Comparison of ENCODE assay signal across 26 cellular contexts in the genomic region with DNA sequence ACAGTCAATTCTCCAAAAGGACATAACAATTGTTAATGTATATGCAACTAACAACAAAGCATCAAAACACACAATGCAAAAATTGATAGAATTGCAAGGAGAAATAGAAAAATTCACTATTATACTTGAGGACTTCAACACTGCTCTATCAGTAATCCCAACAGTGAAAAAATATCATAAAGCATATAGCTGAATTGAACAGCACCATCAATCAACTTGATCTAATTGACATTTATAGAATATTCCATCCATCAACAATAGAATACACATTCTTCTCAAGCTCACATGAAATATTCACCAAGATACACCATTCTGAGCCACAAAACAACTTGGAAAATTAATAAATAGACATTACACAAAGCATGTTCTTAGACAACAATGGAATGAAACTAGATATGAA.
"Had no signal": no experiment of that assay in that cellular context is flagged by ENCODE, and none has a peak within 500 bp of the region (broad histone marks: within the 10 kb centered on the region; RNA-seq: fewer than 3 reads in every experiment).

No MANE protein-coding gene starts in this region.

- DNase-seq: stimulated activated CD4-positive, alpha-beta T cell treated with anti-CD3 and anti-CD28 coated beads, Interleukin-2, amount 100 ng/mL, for 48 hours; stimulated activated CD4-positive, alpha-beta T cell treated with anti-CD3 and anti-CD28 coated beads, Interleukin-4, amount 100 ng/mL, for 1 hour; stimulated activated CD4-positive, alpha-beta T cell treated with anti-CD3 and anti-CD28 coated beads, Interleukin-4, amount 100 ng/mL, for 24 hours; stimulated activated CD4-positive, alpha-beta T cell treated with anti-CD3 and anti-CD28 coated beads, Interleukin-4, amount 100 ng/mL, for 4 hours; stimulated activated CD8-positive, alpha-beta memory T cell treated with anti-CD3 and anti-CD28 coated beads, Interleukin-4, amount 100 ng/mL, for 48 hours; stimulated activated naive B cell treated with anti-CD40 and anti-IgM and Interleukin-4, amounts not matched to agents 10 μg/mL and 1 μg/mL and 100 μg/mL, for 72 hours; stimulated activated naive CD4-positive, alpha-beta T cell treated with Interleukin-2 at 50 U/mL for 16 hours; stimulated activated naive CD8-positive, alpha-beta T cell treated with anti-CD3 and anti-CD28 coated beads, Interleukin-15, amount 100 ng/mL, for 72 hours; stimulated activated naive CD8-positive, alpha-beta T cell treated with anti-CD3 and anti-CD28 coated beads, Interleukin-15, Interleukin-2, amounts not matched to agents 100 U/mL and 50 U/mL, for 24 hours; stomach; substantia nigra; testis; thyroid gland; tibial artery; transverse colon; trophoblast cell; upper lobe of left lung; upper lobe of right lung; uterus had no signal

- H3K4me3 ChIP-seq: stomach, suprapubic skin, testis, thoracic aorta, thyroid gland, tibial artery, tibial nerve, transverse colon, upper lobe of left lung, upper lobe of right lung, uterus, vagina had no signal

- ATAC-seq: stimulated activated effector memory CD8-positive, alpha-beta T cell treated with anti-CD3 and anti-CD28 coated beads, Interleukin-12 subunit alpha, Interleukin-12 subunit beta, amount 100 ng/mL, for 72 hours; stimulated activated memory B cell treated with anti-CD40 and anti-IgM and Interleukin-4, amounts not matched to agents 10 μg/mL and 1 μg/mL and 100 μg/mL, for 72 hours; stimulated activated naive B cell treated with anti-CD40 and anti-IgM and Interleukin-4, amounts not matched to agents 10 μg/mL and 1 μg/mL and 100 μg/mL, for 72 hours; stimulated activated naive CD8-positive, alpha-beta T cell treated with anti-CD3 and anti-CD28 coated beads, Interleukin-15, amount 100 ng/mL, for 72 hours; stimulated activated naive CD8-positive, alpha-beta T cell treated with anti-CD3 and anti-CD28 coated beads, Interleukin-15, Interleukin-2, amounts not matched to agents 100 U/mL and 50 U/mL, for 24 hours; upper lobe of right lung had no signal

- H3K4me1 ChIP-seq: stomach, suprapubic skin, testis, thyroid gland, tibial artery, tibial nerve, transverse colon, upper lobe of left lung, upper lobe of right lung, uterus, vagina had no signal

- FAIRE-seq: urothelium cell line had no signal

- H3K36me3 ChIP-seq: stomach, suprapubic skin, thoracic aorta, thyroid gland, tibial artery, tibial nerve, transverse colon, upper lobe of left lung, upper lobe of right lung, uterus, vagina had no signal

- H3K27me3 ChIP-seq: stomach, suprapubic skin, testis, thyroid gland, tibial artery, tibial nerve, transverse colon, upper lobe of left lung, upper lobe of right lung, uterus, vagina had no signal

- H3K27ac ChIP-seq: stomach, suprapubic skin, testis, thoracic aorta, thyroid gland, tibial artery, tibial nerve, transverse colon, upper lobe of left lung, upper lobe of right lung, uterus, vagina had no signal

- H3K9me3 ChIP-seq: testis, thoracic aorta, thyroid gland, upper lobe of right lung, uterus, vagina had no signal
